ENCODE assay signal across 24 cellular contexts in genomic region chr12:47184229-47184628, GRCh38.
"Had no signal": no experiment of that assay in that cellular context is flagged by ENCODE, and none has a peak within 500 bp of the region (broad histone marks: within the 10 kb centered on the region; RNA-seq: fewer than 3 reads in every experiment).

No MANE protein-coding gene starts in this region.

- H3K4me1 Mint-ChIP-seq: nephron had no signal

- H3K9me3 ChIP-seq: left ventricle myocardium inferior, transverse colon, vagina had no signal

- H3K4me3 Mint-ChIP-seq: activated CD4-positive, alpha-beta T cell treated with anti-CD3 and anti-CD28 coated beads for 36 hours; activated CD8-positive, alpha-beta T cell treated with anti-CD3 and anti-CD28 coated beads, Interleukin-2, amount 10 ng/mL, durations not matched to agents 7 days and 5 days; activated T-cell treated with anti-CD3 and anti-CD28 coated beads, Interleukin-2, amount 50 U/mL, for 72 hours; memory B cell; nephron had no signal

- H3K9me3 Mint-ChIP-seq: memory B cell, nephron had no signal

- H3K36me3 ChIP-seq: left ventricle myocardium inferior, transverse colon, vagina had no signal

- H3K27ac Mint-ChIP-seq: activated CD4-positive, alpha-beta T cell treated with anti-CD3 and anti-CD28 coated beads for 36 hours; activated CD8-positive, alpha-beta T cell treated with anti-CD3 and anti-CD28 coated beads, Interleukin-2, amount 10 ng/mL, durations not matched to agents 7 days and 5 days; activated T-cell treated with anti-CD3 and anti-CD28 coated beads, Interleukin-2, amount 50 U/mL, for 72 hours; memory B cell; progenitor cell of endocrine pancreas had no signal

- DNase-seq: activated CD4-positive, alpha-beta T cell treated with anti-CD3 and anti-CD28 coated beads for 36 hours; activated CD8-positive, alpha-beta memory T cell treated with anti-CD3 and anti-CD28 coated beads, Interleukin-2, amount 50 U/mL, for 48 hours; activated CD8-positive, alpha-beta T cell treated with anti-CD3 and anti-CD28 coated beads, Interleukin-2, amount 10 ng/mL, durations not matched to agents 7 days and 5 days; activated gamma-delta T cell; activated T-cell treated with anti-CD3 and anti-CD28 coated beads, Interleukin-2, amount 50 U/mL, for 72 hours; amniotic stem cell; central memory CD4-positive, alpha-beta T cell; cortex of kidney; effector CD8-positive, alpha-beta T cell; foreskin fibroblast; hippocampal formation; left ventricle myocardium inferior; occipital lobe; right cardiac atrium; stimulated activated CD4-positive, alpha-beta T cell treated with anti-CD3 and anti-CD28 coated beads, Interleukin-15, amount 100 ng/mL, for 24 hours; stimulated activated CD4-positive, alpha-beta T cell treated with anti-CD3 and anti-CD28 coated beads, Interleukin-4, amount 100 ng/mL, for 24 hours; stimulated activated naive CD4-positive, alpha-beta T cell; transverse colon had no signal

- H3K27ac ChIP-seq: left ventricle myocardium inferior, skin epidermis, transverse colon, vagina had no signal

- ATAC-seq: activated CD4-positive, alpha-beta T cell treated with anti-CD3 and anti-CD28 coated beads for 36 hours; activated CD8-positive, alpha-beta T cell treated with anti-CD3 and anti-CD28 coated beads, Interleukin-2, amount 10 ng/mL, durations not matched to agents 7 days and 5 days; activated naive CD4-positive, alpha-beta T cell treated with anti-CD3 and anti-CD28 coated beads, Interleukin-2, amount 50 U/mL, for 72 hours; activated T-cell treated with anti-CD3 and anti-CD28 coated beads, Interleukin-2, amount 50 U/mL, for 72 hours; right cardiac atrium had no signal

- H3K4me3 ChIP-seq: left ventricle myocardium inferior, skin epidermis, transverse colon, vagina had no signal

- H3K27me3 ChIP-seq: transverse colon, vagina had no signal

- H3K27me3 Mint-ChIP-seq: activated CD4-positive, alpha-beta T cell treated with anti-CD3 and anti-CD28 coated beads for 36 hours; memory B cell; progenitor cell of endocrine pancreas had no signal
